9 cellular contexts compared by ENCODE assay signal in genomic region chr10:101467286-101467770, GRCh38.
DNase-seq lines count a peak whose midpoint lies in the region; ATAC-seq and TF ChIP-seq lines count a peak whose summit lies in the region.
"Had no signal": no experiment of that assay in that cellular context is flagged by ENCODE, and none has a peak within 500 bp of the region (broad histone marks: within the 10 kb centered on the region; RNA-seq: fewer than 3 reads in every experiment).

No MANE protein-coding gene starts in this region.

- ATAC-seq in GM23338, result peak; percentile 94
- ATAC-seq in naive thymus-derived CD8-positive, alpha-beta T cell, result peak; percentile 84 to 87
- ATAC-seq in GM18870 (IDR thresholded peaks at IDR 0.05; ENCODE audit: unreplicated experiment), result no peak
- no peak for ATAC-seq in HG03442 (IDR thresholded peaks at IDR 0.05; ENCODE audit: unreplicated experiment)

- no peaks in the 10 kb centered on the region for H3K79me2 ChIP-seq in GM23338 (replicated peaks; ENCODE audit: insufficient read depth)

- H3K36me3 ChIP-seq in GM23338 (ENCODE audit: insufficient read depth), result no peaks in the 10 kb centered on the region
- H3K36me3 ChIP-seq in esophagus muscularis mucosa, result peaks cover 0 to 10% (median 2%) of the 10 kb centered on the region in 4 donors

- peak; percentile 88 to 95 for TF ChIP-seq CTCF in GM23338 (conservative IDR thresholded peaks at IDR 0.05; ENCODE audit: low read depth in 2 of 2)
- peak; percentile 79 for TF ChIP-seq CTCF in WI38 (IDR thresholded peaks at IDR 0.05; ENCODE audit: low read depth, low read length)
- peak; percentile 72 to 81 (median 81) for TF ChIP-seq CTCF in esophagus muscularis mucosa (IDR thresholded peaks at IDR 0.05)

- no peak overlapping the region for H2AFZ ChIP-seq in GM23338

- H3K4me3 Mint-ChIP-seq in GM23338, result no peak overlapping the region
- H3K4me3 Mint-ChIP-seq in naive thymus-derived CD8-positive, alpha-beta T cell, result no peak overlapping the region
- H3K4me3 Mint-ChIP-seq: T-helper 1 cell treated with Interleukin-12 subunit alpha and Interleukin-12 subunit beta and Interleukin-4 antibody, amounts not matched to agents 30 μg/mL and 1 μg/mL, for 36 hours had no signal

- H3F3A ChIP-seq in GM23338 (replicated peaks; ENCODE audit: low read depth), result no peaks in the 10 kb centered on the region

- H3K4me2 ChIP-seq in GM23338, result no peak overlapping the region

- DNase-seq in COLO829 (ENCODE audit: low spot score), result peak; percentile 52
- peak; percentile 87 for DNase-seq in GM23338 (ENCODE audit: low spot score)
- DNase-seq in NCI-H2196 treated with DMSO at 0.1 percent for 48 hours (lab: John Stamatoyannopoulos, UW; ENCODE audit: unreplicated experiment), result peak; percentile 45
- no peak for DNase-seq in esophagus muscularis mucosa (ENCODE audit: extremely low spot score)
- DNase-seq in naive thymus-derived CD8-positive, alpha-beta T cell, result peak in 8 of 10 donors; percentile 1 to 64 (median 43)

- TF ChIP-seq POLR2A in esophagus muscularis mucosa (IDR thresholded peaks at IDR 0.05; ENCODE audit: low read depth), result no peak

- H4K20me1 ChIP-seq in GM23338 (replicated peaks; ENCODE audit: insufficient read depth), result no peaks in the 10 kb centered on the region

- H3K27me3 ChIP-seq in GM23338 (ENCODE audit: insufficient read depth) (no peaks in the 10 kb centered on the region), esophagus muscularis mucosa (no peaks in the 10 kb centered on the region)

- H3K27ac Mint-ChIP-seq in GM23338, result no peak overlapping the region
- no peak overlapping the region for H3K27ac Mint-ChIP-seq in naive thymus-derived CD8-positive, alpha-beta T cell
- H3K27ac Mint-ChIP-seq: T-helper 1 cell treated with Interleukin-12 subunit alpha and Interleukin-12 subunit beta and Interleukin-4 antibody, amounts not matched to agents 30 μg/mL and 1 μg/mL, for 36 hours had no signal

- no peaks in the 10 kb centered on the region for H3K9me3 ChIP-seq in esophagus muscularis mucosa

- H3K4me1 Mint-ChIP-seq in GM23338, result peaks cover 31% of the 10 kb centered on the region
- H3K4me1 Mint-ChIP-seq in naive thymus-derived CD8-positive, alpha-beta T cell, result peaks cover 2 to 13% (median 6%) of the 10 kb centered on the region in 4 donors

- H3K9me2 ChIP-seq in GM23338 (ENCODE audit: insufficient read depth), result no peaks in the 10 kb centered on the region

- no peaks in the 10 kb centered on the region for H3K27me3 Mint-ChIP-seq in GM23338 (ENCODE audit: insufficient read depth, low read depth, poor library complexity)
- no peaks in the 10 kb centered on the region for H3K27me3 Mint-ChIP-seq in naive thymus-derived CD8-positive, alpha-beta T cell

- H3K27ac ChIP-seq in GM23338 (ENCODE audit: low read depth) (no peak overlapping the region), esophagus muscularis mucosa (replicated peaks in 1 of 4) (no peak overlapping the region)

- WGBS in esophagus muscularis mucosa, result 2% methylated on average over 3 of the region's 3 CpGs

- no peaks in the 10 kb centered on the region for H3K36me3 Mint-ChIP-seq in GM23338 (ENCODE audit: low read depth)
- H3K36me3 Mint-ChIP-seq in naive thymus-derived CD8-positive, alpha-beta T cell, result peaks cover 0 to 10% (median 0%) of the 10 kb centered on the region in 3 donors

- intact Hi-C loops in esophagus muscularis mucosa (cut with DNase I), result loop anchor here (5.0 kb wide), 1 partner anchor 250 kb away; no protein-coding TSS in a partner anchor

- H3K9me3 Mint-ChIP-seq in GM23338, result no peaks in the 10 kb centered on the region
- H3K9me3 Mint-ChIP-seq in naive thymus-derived CD8-positive, alpha-beta T cell, result no peaks in the 10 kb centered on the region
- H3K9me3 Mint-ChIP-seq: T-helper 1 cell treated with Interleukin-12 subunit alpha and Interleukin-12 subunit beta and Interleukin-4 antibody, amounts not matched to agents 30 μg/mL and 1 μg/mL, for 36 hours had no signal

- no peak overlapping the region for H3K4me3 ChIP-seq in GM23338
- H3K4me3 ChIP-seq in WI38 (ENCODE audit: low read depth, low read length), result no peak overlapping the region
- H3K4me3 ChIP-seq in esophagus muscularis mucosa, result no peak overlapping the region

- POLR2A ChIA-PET in naive thymus-derived CD8-positive, alpha-beta T cell (lab: Charles Lee), result interaction anchor here (0.6 to 0.7 kb wide), 3 partner anchors 17 to 938 kb away, joined by 3 to 4 read pairs (median 3); no protein-coding TSS in a partner anchor

- H3K4me1 ChIP-seq in GM23338 (ENCODE audit: insufficient read depth) (peaks cover 24% of the 10 kb centered on the region), esophagus muscularis mucosa (peaks cover 11 to 16% (median 15%) of the 10 kb centered on the region in 4 donors)

- no peak for TF ChIP-seq EP300 in esophagus muscularis mucosa (IDR thresholded peaks at IDR 0.05)

TF ChIP-seq in GM23338, 12 proteins besides CTCF, POLR2A, EP300 and RAD21:
- TF ChIP-seq ZNF114 (CRISPR knock-in tag; IDR thresholded peaks at IDR 0.05) (no peak), CREB1 (CRISPR knock-in tag; IDR thresholded peaks at IDR 0.05; ENCODE audit: low read depth) (no peak), ZNF331 (CRISPR knock-in tag; IDR thresholded peaks at IDR 0.05; ENCODE audit: low read depth) (no peak), EZH2 (IDR thresholded peaks at IDR 0.05; ENCODE audit: low read depth, unreplicated experiment) (no peak), NANOG (IDR thresholded peaks at IDR 0.05; ENCODE audit: borderline replicate concordance) (no peak), EZH2phosphoT487 (IDR thresholded peaks at IDR 0.05; ENCODE audit: unreplicated experiment) (no peak), STAT1 (IDR thresholded peaks at IDR 0.05; ENCODE audit: unreplicated experiment) (no peak)

Comparison
In these comparisons a context has a peak if more than half of its experiments do, and no peak if none do; other contexts are left out.
1. ATAC-seq: peak in GM23338 (single experiment) and naive thymus-derived CD8-positive, alpha-beta T cell (2 of 2); none in GM18870 (single experiment) and HG03442 (single experiment).
2. Peak in every context shown above with its lines, with median percentiles within 50 percentile points of each other: CTCF ChIP-seq.